In the genomic region with DNA sequence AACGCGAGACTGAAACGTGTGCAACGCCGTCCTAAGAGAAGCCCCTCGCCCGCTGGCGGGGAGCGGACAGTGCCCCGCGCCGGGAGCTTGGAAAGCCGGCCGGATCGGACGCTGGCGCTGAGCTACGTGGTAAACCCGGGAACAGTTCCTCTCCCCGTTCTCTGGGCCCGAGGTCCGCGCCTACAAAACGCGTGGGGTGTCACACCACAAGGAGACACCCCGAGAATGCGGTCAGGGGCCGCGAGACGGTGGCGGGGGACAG, we compare ENCODE assay signal across 8 cellular contexts. TPM values are rescaled to one million over a fixed set of nuclear protein-coding genes. Genes with fewer than 3 reads are reported as not detected.
DNase-seq lines count a peak whose midpoint lies in the region.

No MANE protein-coding gene starts in this region.

- H3K4me1 ChIP-seq in ES-I3 (ENCODE audit: insufficient read depth, low read length) (peaks cover 8% of the 10 kb centered on the region; the same call in 1 of the 2 replicates), HUES64 (ENCODE audit: insufficient read depth, low read length) (peaks cover 16% of the 10 kb centered on the region; the same call in 1 of the 2 replicates)

- peak in 1 of 61 donors; percentile 57 for DNase-seq in caudate nucleus (lab: John Stamatoyannopoulos, UW)
- peak; percentile 17 for DNase-seq in mucosa of gallbladder (ENCODE audit: low spot score)
- DNase-seq in midbrain (lab: John Stamatoyannopoulos, UW), result no peak
- DNase-seq in activated gamma-delta T cell treated with Interleukin-2 at 50 U/mL for 16 hours, result no peak
- DNase-seq in NCI-H1417 (lab: John Stamatoyannopoulos, UW), result no peak
- no peak for DNase-seq in SHP77 treated with DMSO at 0.1 percent for 48 hours (lab: John Stamatoyannopoulos, UW)

- H3K36me3 ChIP-seq in ES-I3 (ENCODE audit: insufficient read depth, low read length) (no peaks in the 10 kb centered on the region), HUES64 (ENCODE audit: insufficient read depth, low read length) (no peaks in the 10 kb centered on the region)

- H3K27me3 ChIP-seq in HUES64 (ENCODE audit: insufficient read depth, low read length), result no peaks in the 10 kb centered on the region

- H3K9ac ChIP-seq in ES-I3 (ENCODE audit: low read depth, low read length), result peak overlapping the region; percentile 99
- H3K9ac ChIP-seq in HUES64 (ENCODE audit: low read depth, low read length), result peak overlapping the region; percentile 99

- peak overlapping the region; percentile 97 for H3K27ac ChIP-seq in HUES64 (ENCODE audit: low read depth, low read length)
- peak overlapping the region; percentile 98 for H3K27ac ChIP-seq in caudate nucleus (ENCODE audit: low read depth, low read length)

- under 1% methylated on average over 31 of the region's 31 CpGs for WGBS in HUES64

- peak overlapping the region; percentile 98 for H3K4me3 ChIP-seq in HUES64 (ENCODE audit: low read length)

- H3K9me3 ChIP-seq in ES-I3 (ENCODE audit: control insufficient read depth, insufficient read depth, low read length), result no peaks in the 10 kb centered on the region
- H3K9me3 ChIP-seq in HUES64 (ENCODE audit: insufficient read depth, low read depth, low read length), result no peaks in the 10 kb centered on the region

RNA-seq across cellular contexts. Expression of a gene that starts 0.8 kb away (rescaled TPM):
- 28.4 TPM for polyA plus RNA-seq in HUES64 (2013, experiment 1 of 2)
- 28.2 TPM for polyA plus RNA-seq in HUES64 (2013, experiment 2 of 2)
- total RNA-seq in mucosa of gallbladder, result 27.0 TPM

RNA-seq across cellular contexts. Expression of a gene that starts 29.1 kb away (rescaled TPM):
- 5.3 TPM for polyA plus RNA-seq in HUES64 (2013, experiment 1 of 2)
- polyA plus RNA-seq in HUES64 (2013, experiment 2 of 2), result 7.9 TPM
- total RNA-seq in mucosa of gallbladder, result 15.8 TPM

RNA-seq across cellular contexts. Expression of a gene that starts 60.0 kb away (rescaled TPM):
- polyA plus RNA-seq in HUES64 (2013, experiment 1 of 2), result 5.5 TPM
- 8.4 TPM for polyA plus RNA-seq in HUES64 (2013, experiment 2 of 2)
- total RNA-seq in mucosa of gallbladder, result 0.32 TPM
